ENCODE assay signal across 26 cellular contexts in the genomic region with DNA sequence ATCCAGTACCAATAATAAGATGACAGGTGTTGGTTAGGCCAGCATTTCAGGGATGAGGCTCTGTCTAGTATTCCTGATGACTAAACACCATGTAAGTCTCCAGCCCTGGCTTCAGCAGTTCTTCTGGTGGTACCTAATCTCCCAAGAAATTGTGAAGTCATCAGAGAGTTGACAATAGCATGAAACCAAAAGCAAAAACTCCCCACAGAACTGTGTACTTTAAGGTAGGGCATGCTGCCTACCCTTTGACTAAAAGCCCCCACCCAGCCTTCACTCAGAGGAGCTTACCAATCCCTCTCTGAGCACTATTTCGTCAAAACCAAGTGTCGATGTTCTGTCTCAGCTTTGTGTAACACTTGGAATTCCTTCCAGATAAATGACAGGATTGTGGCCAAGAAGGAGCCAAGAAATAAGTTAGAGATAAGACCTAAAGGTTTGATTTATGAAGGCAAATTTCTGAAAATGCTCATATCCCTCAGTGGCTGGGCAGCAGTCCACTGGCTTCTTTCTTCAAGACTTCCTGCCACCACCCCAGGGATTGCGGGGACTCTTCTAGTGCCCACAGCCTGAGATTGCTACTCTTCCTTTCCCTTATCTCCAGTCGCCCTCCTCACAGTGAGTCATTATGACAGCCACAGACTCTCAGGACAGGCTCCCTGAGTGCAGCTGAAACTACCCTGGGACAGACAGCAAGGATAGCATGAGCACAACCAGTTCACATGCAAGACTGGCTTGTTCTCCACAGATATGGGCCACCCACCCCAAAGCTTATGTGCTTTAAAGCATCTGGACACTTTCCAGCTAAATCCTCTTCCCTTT.
DNase-seq lines count a peak whose midpoint lies in the region; ATAC-seq and TF ChIP-seq lines count a peak whose summit lies in the region.
"Had no signal": no experiment of that assay in that cellular context is flagged by ENCODE, and none has a peak within 500 bp of the region (broad histone marks: within the 10 kb centered on the region; RNA-seq: fewer than 3 reads in every experiment).

No MANE protein-coding gene starts in this region.

- no peaks in the 10 kb centered on the region for H3K4me1 ChIP-seq in hepatocyte (ENCODE audit: insufficient read depth)
- H3K4me1 ChIP-seq: BLaER1, Peyer's patch had no signal

- H4K20me1 ChIP-seq in hepatocyte (ENCODE audit: insufficient read depth, poor library complexity, severe bottlenecking) = no peaks in the 10 kb centered on the region
- H4K20me1 ChIP-seq: BLaER1 had no signal

- no peaks in the 10 kb centered on the region for H3K9me3 Mint-ChIP-seq in stimulated activated naive CD8-positive, alpha-beta T cell treated with anti-CD3 and anti-CD28 coated beads, Interleukin-15, amount 100 ng/mL, for 72 hours
- H3K9me3 Mint-ChIP-seq: activated naive CD8-positive, alpha-beta T cell treated with anti-CD3 and anti-CD28 coated beads for 36 hours; central memory CD8-positive, alpha-beta T cell; GM23338; IgD-negative memory B cell; natural killer cell had no signal

- no peak overlapping the region for H3K4me2 ChIP-seq in hepatocyte
- H3K4me2 ChIP-seq: BLaER1, GM23338 had no signal

- H3K79me2 ChIP-seq in hepatocyte = no peaks in the 10 kb centered on the region

- no peak overlapping the region for H2AFZ ChIP-seq in hepatocyte
- H2AFZ ChIP-seq: GM23338 had no signal

- no peaks in the 10 kb centered on the region for H3K4me1 Mint-ChIP-seq in stimulated activated naive CD8-positive, alpha-beta T cell treated with anti-CD3 and anti-CD28 coated beads, Interleukin-15, amount 100 ng/mL, for 72 hours
- H3K4me1 Mint-ChIP-seq: activated naive CD8-positive, alpha-beta T cell treated with anti-CD3 and anti-CD28 coated beads for 36 hours; central memory CD8-positive, alpha-beta T cell; IgD-negative memory B cell; natural killer cell had no signal

- no peaks in the 10 kb centered on the region for H3K9me2 ChIP-seq in hepatocyte (replicated peaks; ENCODE audit: insufficient read depth)

- no peak for TF ChIP-seq CTCF in hepatocyte (IDR thresholded peaks at IDR 0.05; ENCODE audit: poor library complexity)

- no peak overlapping the region for H3K4me3 Mint-ChIP-seq in stimulated activated naive CD8-positive, alpha-beta T cell treated with anti-CD3 and anti-CD28 coated beads, Interleukin-15, amount 100 ng/mL, for 72 hours
- H3K4me3 Mint-ChIP-seq: activated naive CD8-positive, alpha-beta T cell treated with anti-CD3 and anti-CD28 coated beads for 36 hours; central memory CD8-positive, alpha-beta T cell; GM23338; IgD-negative memory B cell; natural killer cell; type B pancreatic cell had no signal

- H3K27ac Mint-ChIP-seq in stimulated activated naive CD8-positive, alpha-beta T cell treated with anti-CD3 and anti-CD28 coated beads, Interleukin-15, amount 100 ng/mL, for 72 hours = no peak overlapping the region
- H3K27ac Mint-ChIP-seq: activated naive CD8-positive, alpha-beta T cell treated with anti-CD3 and anti-CD28 coated beads for 36 hours; GM23338; IgD-negative memory B cell; natural killer cell; type B pancreatic cell had no signal

- 61% methylated on average over 4 of the region's 4 CpGs for WGBS in hepatocyte (ENCODE audit: low lambda C conversion rate, missing lambda C conversion rate)

- DNase-seq in AG08395 (ENCODE audit: low spot score) = peak; percentile 17
- peak; percentile 11 for DNase-seq in OCI-M1 (lab: John Stamatoyannopoulos, UW)
- DNase-seq in hepatocyte (ENCODE audit: low spot score) = peak; percentile 36
- no peak for DNase-seq in SKM-1 treated with dmso at 0.1 percent for 144 hours (lab: John Stamatoyannopoulos, UW; ENCODE audit: unreplicated experiment)
- no peak for DNase-seq in HuH-7.5 (ENCODE audit: low spot score)
- no peak for DNase-seq in stimulated activated naive CD8-positive, alpha-beta T cell treated with anti-CD3 and anti-CD28 coated beads, Interleukin-15, amount 100 ng/mL, for 72 hours
- DNase-seq: activated CD4-positive, alpha-beta T cell treated with anti-CD3 and anti-CD28 coated beads for 4 hours; activated effector memory CD4-positive, alpha-beta T cell treated with anti-CD3 and anti-CD28 coated beads, Interleukin-2, amount 50 U/mL, for 16 hours; activated naive CD8-positive, alpha-beta T cell treated with anti-CD3 and anti-CD28 coated beads for 36 hours; activated T-cell treated with anti-CD3 and anti-CD28 coated beads, Interleukin-2, amount 50 U/mL, for 1 hour; GDM1; natural killer cell; NCI-H1092; NCI-H187; NCI-H2171 treated with DMSO at 0.1 percent for 48 hours; NCI-H524; Peyer's patch; small intestine; stimulated activated CD4-positive, alpha-beta T cell treated with anti-CD3 and anti-CD28 coated beads, Interleukin-1b, Interleukin-23, amount 100 ng/mL, for 48 hours had no signal

- no peak overlapping the region for H3K27ac ChIP-seq in hepatocyte
- H3K27ac ChIP-seq: BLaER1, Peyer's patch had no signal

- H3K27me3 ChIP-seq in hepatocyte = no peaks in the 10 kb centered on the region
- H3K27me3 ChIP-seq: Peyer's patch had no signal

- peak; percentile 49 for ATAC-seq in GM18502 (IDR thresholded peaks at IDR 0.05; ENCODE audit: poor library complexity, unreplicated experiment)
- no peak for ATAC-seq in GM21529 (IDR thresholded peaks at IDR 0.05; ENCODE audit: unreplicated experiment)
- no peak for ATAC-seq in stimulated activated naive CD8-positive, alpha-beta T cell treated with anti-CD3 and anti-CD28 coated beads, Interleukin-15, amount 100 ng/mL, for 72 hours
- ATAC-seq: GM23338, natural killer cell had no signal

- no peaks in the 10 kb centered on the region for H3K36me3 ChIP-seq in hepatocyte (replicated peaks; ENCODE audit: insufficient read depth, low read depth)
- H3K36me3 ChIP-seq: BLaER1, Peyer's patch had no signal

- no peaks in the 10 kb centered on the region for H3K9me3 ChIP-seq in hepatocyte (ENCODE audit: low read depth)
- H3K9me3 ChIP-seq: BLaER1, Peyer's patch had no signal

- peaks cover 19% of the 10 kb centered on the region for H3K27me3 Mint-ChIP-seq in stimulated activated naive CD8-positive, alpha-beta T cell treated with anti-CD3 and anti-CD28 coated beads, Interleukin-15, amount 100 ng/mL, for 72 hours
- H3K27me3 Mint-ChIP-seq: activated naive CD8-positive, alpha-beta T cell treated with anti-CD3 and anti-CD28 coated beads for 36 hours; central memory CD8-positive, alpha-beta T cell; IgD-negative memory B cell had no signal

- H3K4me3 ChIP-seq in hepatocyte = no peak overlapping the region
- H3K4me3 ChIP-seq: BLaER1, GM23338, Peyer's patch had no signal

Comparison
In these comparisons a context has a peak if more than half of its experiments do, and no peak if none do; other contexts are left out.
1. DNase-seq: peak in AG08395 (single experiment), OCI-M1 (single experiment) and hepatocyte (single experiment); none in SKM-1 treated with dmso at 0.1 percent for 144 hours (single experiment), HuH-7.5 (single experiment) and stimulated activated naive CD8-positive, alpha-beta T cell treated with anti-CD3 and anti-CD28 coated beads, Interleukin-15, amount 100 ng/mL, for 72 hours (0 of 2).